Comparison of ENCODE assay signal across 19 cellular contexts in the genomic region with DNA sequence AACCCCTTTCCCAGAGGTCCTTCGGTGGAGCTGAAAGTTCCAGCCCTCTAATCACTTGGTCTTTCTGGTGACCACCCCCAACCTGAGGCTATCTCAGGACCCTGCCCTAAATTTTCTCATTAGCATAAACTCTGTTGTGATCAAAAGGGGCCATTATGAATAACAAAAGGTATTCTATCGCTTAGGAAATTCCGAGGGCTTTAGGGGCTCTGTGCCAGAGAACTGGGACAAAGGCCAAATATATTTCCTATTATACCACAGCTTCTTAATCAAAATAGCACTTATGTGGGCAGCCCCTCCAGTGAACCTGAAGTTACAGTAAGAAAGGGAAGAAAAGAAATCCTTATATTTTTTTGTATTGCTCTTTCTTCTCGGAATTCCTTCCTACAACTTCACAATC.
"Had no signal": no experiment of that assay in that cellular context is flagged by ENCODE, and none has a peak within 500 bp of the region (broad histone marks: within the 10 kb centered on the region; RNA-seq: fewer than 3 reads in every experiment).

No MANE protein-coding gene starts in this region.

- H3K27ac ChIP-seq: epithelial cell of prostate, tibial artery had no signal

- H3K27me3 ChIP-seq: tibial artery had no signal

- H3K9me3 Mint-ChIP-seq: activated CD8-positive, alpha-beta T cell treated with anti-CD3 and anti-CD28 coated beads for 36 hours; central memory CD8-positive, alpha-beta T cell; effector memory CD8-positive, alpha-beta T cell; stimulated activated memory B cell treated with anti-CD40 and anti-IgM and Interleukin-4, amounts not matched to agents 10 μg/mL and 1 μg/mL and 100 μg/mL, for 72 hours had no signal

- H3K27ac Mint-ChIP-seq: activated CD8-positive, alpha-beta T cell treated with anti-CD3 and anti-CD28 coated beads for 36 hours; effector memory CD8-positive, alpha-beta T cell; natural killer cell treated with Interleukin-12 subunit alpha and Interleukin-12 subunit beta and Interleukin-15 and Interleukin-18, amount 100 ng/mL, for 72 hours; stimulated activated memory B cell treated with anti-CD40 and anti-IgM and Interleukin-4, amounts not matched to agents 10 μg/mL and 1 μg/mL and 100 μg/mL, for 72 hours had no signal

- H3K4me1 Mint-ChIP-seq: central memory CD8-positive, alpha-beta T cell; stimulated activated memory B cell treated with anti-CD40 and anti-IgM and Interleukin-4, amounts not matched to agents 10 μg/mL and 1 μg/mL and 100 μg/mL, for 72 hours had no signal

- H3K36me3 Mint-ChIP-seq: natural killer cell treated with Interleukin-12 subunit alpha and Interleukin-12 subunit beta and Interleukin-15 and Interleukin-18, amount 100 ng/mL, for 72 hours; stimulated activated memory B cell treated with anti-CD40 and anti-IgM and Interleukin-4, amounts not matched to agents 10 μg/mL and 1 μg/mL and 100 μg/mL, for 72 hours had no signal

- H3K4me3 ChIP-seq: tibial artery had no signal

- H3K27me3 Mint-ChIP-seq: activated CD8-positive, alpha-beta T cell treated with anti-CD3 and anti-CD28 coated beads for 36 hours; brain; central memory CD8-positive, alpha-beta T cell; effector memory CD8-positive, alpha-beta T cell; natural killer cell treated with Interleukin-12 subunit alpha and Interleukin-12 subunit beta and Interleukin-15 and Interleukin-18, amount 100 ng/mL, for 72 hours; stimulated activated memory B cell treated with anti-CD40 and anti-IgM and Interleukin-4, amounts not matched to agents 10 μg/mL and 1 μg/mL and 100 μg/mL, for 72 hours had no signal

- H3K9me3 ChIP-seq: tibial artery had no signal

- DNase-seq: activated CD4-positive, alpha-beta T cell treated with anti-CD3 and anti-CD28 coated beads for 4 hours; activated CD8-positive, alpha-beta T cell treated with anti-CD3 and anti-CD28 coated beads for 36 hours; activated effector memory CD4-positive, alpha-beta T cell treated with Interleukin-2 at 50 U/mL for 16 hours; activated naive CD4-positive, alpha-beta T cell treated with anti-CD3 and anti-CD28 coated beads, Interleukin-2, amount 50 U/mL, for 16 hours; activated T-cell treated with anti-CD3 and anti-CD28 coated beads, Interleukin-2, amount 50 U/mL, for 4 hours; cortex of kidney; effector memory CD8-positive, alpha-beta T cell; foreskin melanocyte; kidney; nucleus accumbens; posterior cingulate gyrus; retina; stimulated activated CD4-positive, alpha-beta T cell treated with anti-CD3 and anti-CD28 coated beads, Interleukin-2, amount 100 ng/mL, for 48 hours; tibial artery had no signal

- H3K4me3 Mint-ChIP-seq: activated CD8-positive, alpha-beta T cell treated with anti-CD3 and anti-CD28 coated beads for 36 hours; activated T-cell treated with anti-CD3 and anti-CD28 coated beads, Interleukin-2, amount 50 U/mL, for 4 hours; brain; central memory CD8-positive, alpha-beta T cell; effector memory CD8-positive, alpha-beta T cell; natural killer cell treated with Interleukin-12 subunit alpha and Interleukin-12 subunit beta and Interleukin-15 and Interleukin-18, amount 100 ng/mL, for 72 hours; stimulated activated memory B cell treated with anti-CD40 and anti-IgM and Interleukin-4, amounts not matched to agents 10 μg/mL and 1 μg/mL and 100 μg/mL, for 72 hours had no signal

- H3K36me3 ChIP-seq: tibial artery had no signal
